2 cellular contexts compared by ENCODE assay signal in genomic region chr12:55818140-55818728, GRCh38.
A peak's percentile ranks its signal among the peaks of the same experiment; 100 is the strongest.
TF ChIP-seq lines count a peak whose summit lies in the region.

No MANE protein-coding gene starts in this region.

TF ChIP-seq in HEK293, 187 proteins besides CTCF, POLR2A, EP300 and RAD21 (continued from another document and continues in another):
- TF ChIP-seq KLF17 (tag by site-specific recombination; IDR thresholded peaks at IDR 0.05): peak; percentile 34; the same call in 1 of the 2 replicates
- TF ChIP-seq MZF1 (tag by site-specific recombination; IDR thresholded peaks at IDR 0.05; ENCODE audit: borderline replicate concordance): 0 out of 2 replicates have a peak, but pooled peaks have one; percentile 27
- TF ChIP-seq ZNF585B (tag by site-specific recombination; IDR thresholded peaks at IDR 0.05): no peak
- no peak for TF ChIP-seq ZNF132 (tag by site-specific recombination; IDR thresholded peaks at IDR 0.05; ENCODE audit: borderline replicate concordance)
- no peak for TF ChIP-seq ZNF514 (tag by site-specific recombination; IDR thresholded peaks at IDR 0.05)
- TF ChIP-seq ZNF121 (tag by site-specific recombination; IDR thresholded peaks at IDR 0.05): no peak
- no peak for TF ChIP-seq ZBTB26 (tag by site-specific recombination; optimal IDR thresholded peaks at IDR 0.05)
- no peak for TF ChIP-seq ZNF791 (tag by site-specific recombination; IDR thresholded peaks at IDR 0.05)
- TF ChIP-seq ZNF2 (tag by site-specific recombination; IDR thresholded peaks at IDR 0.05): peak; percentile 50; the same call in 1 of the 2 replicates
- no peak for TF ChIP-seq BCL6B (tag by site-specific recombination; IDR thresholded peaks at IDR 0.05)
- TF ChIP-seq ZNF76 (tag by site-specific recombination; IDR thresholded peaks at IDR 0.05; ENCODE audit: borderline replicate concordance, low read depth): 0 out of 2 replicates have a peak, but pooled peaks have one; percentile 40
- no peak for TF ChIP-seq ZNF777 (tag by site-specific recombination; IDR thresholded peaks at IDR 0.05; ENCODE audit: borderline replicate concordance)
- TF ChIP-seq HOXD13 (CRISPR knock-in tag; IDR thresholded peaks at IDR 0.05; ENCODE audit: borderline replicate concordance): no peak
- TF ChIP-seq ZNF785 (tag by site-specific recombination; IDR thresholded peaks at IDR 0.05): no peak
- TF ChIP-seq ZBTB10 (tag by site-specific recombination; IDR thresholded peaks at IDR 0.05): no peak
- no peak for TF ChIP-seq ZNF133 (tag by site-specific recombination; IDR thresholded peaks at IDR 0.05)
- TF ChIP-seq ZSCAN5A (tag by site-specific recombination; IDR thresholded peaks at IDR 0.05): no peak
- no peak for TF ChIP-seq ZNF544 (tag by site-specific recombination; IDR thresholded peaks at IDR 0.05)
- TF ChIP-seq ZNF473 (tag by site-specific recombination; IDR thresholded peaks at IDR 0.05): no peak
- no peak for TF ChIP-seq ZNF560 (tag by site-specific recombination; IDR thresholded peaks at IDR 0.05; ENCODE audit: borderline replicate concordance)
- TF ChIP-seq ZNF704 (tag by site-specific recombination; IDR thresholded peaks at IDR 0.05): no peak
- no peak for TF ChIP-seq ZNF146 (tag by site-specific recombination; IDR thresholded peaks at IDR 0.05)
- peak; percentile 14; the same call in 1 of the 2 replicates for TF ChIP-seq GLIS2 (tag by site-specific recombination; IDR thresholded peaks at IDR 0.05)

TF ChIP-seq in SK-N-SH treated with all-trans-retinoic acid at 6 μM for 48 hours, 23 proteins besides CTCF, POLR2A, EP300 and RAD21 (continued from another document):
- TF ChIP-seq CREB5 (CRISPR knock-in tag; IDR thresholded peaks at IDR 0.05; ENCODE audit: low read depth): no peak
- no peak for TF ChIP-seq CSDC2 (CRISPR knock-in tag; IDR thresholded peaks at IDR 0.05)
- no peak for TF ChIP-seq ZNF565 (CRISPR knock-in tag; conservative IDR thresholded peaks at IDR 0.05; ENCODE audit: low read depth)
- TF ChIP-seq ARNTL (CRISPR knock-in tag; IDR thresholded peaks at IDR 0.05; ENCODE audit: borderline replicate concordance, low read depth): no peak
- no peak for TF ChIP-seq ZC3H10 (CRISPR knock-in tag; IDR thresholded peaks at IDR 0.05)
- no peak for TF ChIP-seq RARB (CRISPR knock-in tag; IDR thresholded peaks at IDR 0.05)
- TF ChIP-seq GLIS3 (CRISPR knock-in tag; IDR thresholded peaks at IDR 0.05): no peak
- TF ChIP-seq ZFP3 (CRISPR knock-in tag; IDR thresholded peaks at IDR 0.05): no peak
- no peak for TF ChIP-seq SNAI2 (CRISPR knock-in tag; IDR thresholded peaks at IDR 0.05)
TF ChIP-seq in SK-N-SH treated with all-trans-retinoic acid at 6 μM for 48 hours: peak in this region for 0.
